ENCODE assay signal across 1 cellular context in the genomic region with DNA sequence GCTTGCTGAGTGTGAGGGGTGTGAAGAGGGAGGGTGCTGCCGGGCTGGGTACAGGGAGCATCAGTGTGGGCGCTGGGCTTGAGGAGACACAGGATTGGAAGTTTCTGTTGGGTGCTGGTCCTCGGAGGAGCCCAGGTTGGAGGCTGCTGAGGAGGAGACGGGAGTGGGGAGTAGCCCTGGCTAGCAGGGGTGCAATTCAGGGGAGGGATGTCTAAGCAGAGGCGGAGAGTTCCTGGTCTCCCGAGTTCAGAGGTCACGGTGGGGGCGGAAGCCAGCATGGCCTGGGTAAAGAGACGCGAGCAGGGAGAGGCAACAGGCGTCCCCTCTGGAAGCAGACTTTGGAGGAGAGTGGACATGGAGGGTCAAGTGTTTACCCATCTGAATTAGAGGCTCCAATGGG.
TF ChIP-seq lines count a peak whose summit lies in the region.

No MANE protein-coding gene starts in this region.

TF ChIP-seq in H1, 55 proteins besides CTCF, POLR2A, EP300 and RAD21:
- TF ChIP-seq TCF12 (IDR thresholded peaks at IDR 0.05; ENCODE audit: low read depth, low read length): no peak
